17 cellular contexts compared by ENCODE assay signal in the genomic region with DNA sequence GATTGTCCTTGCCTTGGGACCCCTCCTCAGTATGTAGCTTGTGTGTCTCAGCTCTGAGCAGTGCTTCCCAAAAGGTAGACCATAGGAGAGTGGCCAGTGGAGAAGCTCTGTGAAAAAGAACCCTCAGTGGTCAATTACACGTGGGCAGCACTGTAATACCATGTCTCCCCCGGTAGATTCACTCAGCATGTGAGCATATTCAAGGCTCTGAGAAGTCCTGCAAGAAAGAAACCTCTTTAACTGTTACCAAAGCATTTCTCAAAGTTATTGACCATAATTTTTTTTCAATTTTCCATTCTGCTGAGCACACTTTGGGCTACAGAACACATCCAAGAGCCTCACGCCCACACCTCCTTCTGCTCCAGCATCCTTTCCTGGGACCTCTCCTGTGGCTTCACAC.
"Had no signal": no experiment of that assay in that cellular context is flagged by ENCODE, and none has a peak within 500 bp of the region (broad histone marks: within the 10 kb centered on the region; RNA-seq: fewer than 3 reads in every experiment).

No MANE protein-coding gene starts in this region.

- DNase-seq: activated CD4-positive, alpha-beta T cell treated with anti-CD3 and anti-CD28 coated beads for 1 hour; activated CD4-positive, alpha-beta T cell treated with anti-CD3 and anti-CD28 coated beads, Interleukin-2, amount 50 U/mL, for 1 hour; activated naive CD4-positive, alpha-beta T cell treated with Interleukin-2 at 50 U/mL for 16 hours; activated naive CD8-positive, alpha-beta T cell treated with anti-CD3 and anti-CD28 coated beads, Interleukin-2, amount 10 ng/mL, durations not matched to agents 7 days and 5 days; activated T-cell treated with anti-CD3 and anti-CD28 coated beads, Interleukin-2, amount 50 U/mL, for 1 hour; amniotic stem cell; cerebellar nuclear complex; kidney glomerular epithelial cell; left ventricle myocardium superior; mammary epithelial cell; SK-N-SH; stimulated activated CD4-positive, alpha-beta T cell treated with anti-CD3 and anti-CD28 coated beads, Interleukin-15, amount 100 ng/mL, for 24 hours; stimulated activated naive CD4-positive, alpha-beta T cell treated with Interleukin-2 at 50 U/mL for 16 hours; upper lobe of left lung had no signal

- H3K27me3 Mint-ChIP-seq: activated naive CD8-positive, alpha-beta T cell treated with anti-CD3 and anti-CD28 coated beads, Interleukin-2, amount 10 ng/mL, durations not matched to agents 7 days and 5 days had no signal

- H3K36me3 Mint-ChIP-seq: activated naive CD8-positive, alpha-beta T cell treated with anti-CD3 and anti-CD28 coated beads, Interleukin-2, amount 10 ng/mL, durations not matched to agents 7 days and 5 days had no signal

- H3K27ac Mint-ChIP-seq: activated naive CD8-positive, alpha-beta T cell treated with anti-CD3 and anti-CD28 coated beads, Interleukin-2, amount 10 ng/mL, durations not matched to agents 7 days and 5 days; activated T-helper 2 cell treated with anti-CD3 and anti-CD28 coated beads, Interferon-gamma antibody, Interleukin-2, Interleukin-4, amounts not matched to agents 10 μg/mL and 5 μg/mL and 100 μg/mL, durations not matched to agents 14 hours and 24 hours and 36 hours had no signal

- H3K9me3 Mint-ChIP-seq: activated naive CD8-positive, alpha-beta T cell treated with anti-CD3 and anti-CD28 coated beads, Interleukin-2, amount 10 ng/mL, durations not matched to agents 7 days and 5 days; activated T-helper 2 cell treated with anti-CD3 and anti-CD28 coated beads, Interferon-gamma antibody, Interleukin-2, Interleukin-4, amounts not matched to agents 10 μg/mL and 5 μg/mL and 100 μg/mL, durations not matched to agents 14 hours and 24 hours and 36 hours; neural progenitor cell had no signal

- H3K4me3 Mint-ChIP-seq: activated naive CD8-positive, alpha-beta T cell treated with anti-CD3 and anti-CD28 coated beads, Interleukin-2, amount 10 ng/mL, durations not matched to agents 7 days and 5 days; neural progenitor cell had no signal

- ATAC-seq: left ventricle myocardium superior, sciatic nerve had no signal
